ENCODE assay signal across 12 cellular contexts in genomic region chr4:42331914-42332368, GRCh38.
DNase-seq lines count a peak whose midpoint lies in the region; ATAC-seq and TF ChIP-seq lines count a peak whose summit lies in the region.
"Had no signal": no experiment of that assay in that cellular context is flagged by ENCODE, and none has a peak within 500 bp of the region (broad histone marks: within the 10 kb centered on the region; RNA-seq: fewer than 3 reads in every experiment).

No MANE protein-coding gene starts in this region.

- TF ChIP-seq CTCF in RWPE1 (conservative IDR thresholded peaks at IDR 0.05; ENCODE audit: low read depth) (no peak), GM13977 (IDR thresholded peaks at IDR 0.05; ENCODE audit: extremely low read depth, insufficient read depth, missing control alignments) (no peak)

- no peak overlapping the region for H3K27ac ChIP-seq in RWPE1

- ATAC-seq in GM21825 (IDR thresholded peaks at IDR 0.05; ENCODE audit: unreplicated experiment), result peak; percentile 64

- in situ Hi-C loops in GM13977 (cut with MboI; ENCODE audit: low pct_unique_long_range_greater_than_20kb, low sequenced_read_pairs, unreplicated experiment), result no loop called here

- POLR2A ChIA-PET in RWPE1 (lab: Yijun Ruan, JAX; ENCODE audit: low non-redundant PET), result no interaction called here

- CTCF ChIA-PET in RWPE1 (lab: Yijun Ruan, JAX), result no interaction called here

- DNase-seq in DMS53 (lab: John Stamatoyannopoulos, UW) (peak; percentile 74), RWPE1 (ENCODE audit: low spot score) (peak; percentile 48), kidney glomerular epithelial cell (lab: John Stamatoyannopoulos, UW) (peak; percentile 41), NCI-H2196 (lab: John Stamatoyannopoulos, UW; ENCODE audit: unreplicated experiment) (no peak), GM13977 (ENCODE audit: low spot score) (no peak), NCI-H526 treated with DMSO at 0.1 percent for 48 hours (lab: John Stamatoyannopoulos, UW) (no peak), cerebellar cortex (ENCODE audit: low spot score) (no peak)
- DNase-seq: activated T-cell treated with anti-CD3 and anti-CD28 coated beads, Interleukin-2, amount 50 U/mL, for 24 hours; NCI-H748 treated with DMSO at 0.1 percent for 48 hours; stimulated activated CD4-positive, alpha-beta T cell treated with anti-CD3 and anti-CD28 coated beads, Interleukin-4, amount 100 ng/mL, for 24 hours; T-helper 2 cell had no signal

Comparison
In these comparisons a context has a peak if more than half of its experiments do, and no peak if none do; other contexts are left out.
1. DNase-seq: peak in DMS53 (single experiment), RWPE1 (single experiment) and kidney glomerular epithelial cell (single experiment); none in NCI-H2196 (single experiment), GM13977 (single experiment), NCI-H526 treated with DMSO at 0.1 percent for 48 hours (single experiment) and cerebellar cortex (single experiment).